In genomic region chr11:36119300-36119699, GRCh38 we compare ENCODE assay signal across 28 cellular contexts.
"Had no signal": no experiment of that assay in that cellular context is flagged by ENCODE, and none has a peak within 500 bp of the region (broad histone marks: within the 10 kb centered on the region; RNA-seq: fewer than 3 reads in every experiment).

No MANE protein-coding gene starts in this region.

- H3K27ac Mint-ChIP-seq: activated CD4-positive, alpha-beta T cell treated with anti-CD3 and anti-CD28 coated beads, Interleukin-2, amount 10 ng/mL, durations not matched to agents 24 days and 14 days; activated CD8-positive, alpha-beta T cell treated with anti-CD3 and anti-CD28 coated beads for 36 hours; activated naive CD8-positive, alpha-beta T cell treated with anti-CD3 and anti-CD28 coated beads for 36 hours; activated T-cell treated with anti-CD3 and anti-CD28 coated beads, Interleukin-2, amount 50 U/mL, for 72 hours; activated T-helper 17 cell treated with anti-CD3 and anti-CD28 coated beads, Interleukin-2, amount 50 U/mL, for 72 hours had no signal

- H3K4me3 ChIP-seq: cardiac muscle cell, Peyer's patch had no signal

- H3K27me3 Mint-ChIP-seq: activated naive CD8-positive, alpha-beta T cell treated with anti-CD3 and anti-CD28 coated beads for 36 hours had no signal

- DNase-seq: activated CD4-positive, alpha-beta T cell treated with anti-CD3 and anti-CD28 coated beads, Interleukin-2, amount 10 ng/mL, durations not matched to agents 24 days and 14 days; activated CD4-positive, alpha-beta T cell treated with anti-CD3 and anti-CD28 coated beads, Interleukin-2, amount 50 U/mL, for 4 hours; activated CD8-positive, alpha-beta T cell treated with anti-CD3 and anti-CD28 coated beads for 36 hours; activated effector memory CD4-positive, alpha-beta T cell treated with anti-CD3 and anti-CD28 coated beads, Interleukin-2, amount 50 U/mL, for 16 hours; activated naive CD4-positive, alpha-beta T cell; activated naive CD4-positive, alpha-beta T cell treated with anti-CD3 and anti-CD28 coated beads, Interleukin-2, amount 50 U/mL, for 16 hours; activated naive CD8-positive, alpha-beta T cell treated with anti-CD3 and anti-CD28 coated beads for 36 hours; activated T-cell treated with anti-CD3 and anti-CD28 coated beads, Interleukin-2, amount 50 U/mL, for 1 hour; activated T-cell treated with anti-CD3 and anti-CD28 coated beads, Interleukin-2, amount 50 U/mL, for 72 hours; amniotic stem cell; aorta; NCI-H1048; NCI-H1105 treated with DMSO at 0.1 percent for 48 hours; NCI-H1436; NCI-H1694; NCI-H1930; NCI-H2081 treated with DMSO at 0.1 percent for 48 hours; NCI-H226; NCI-H524 treated with DMSO at 0.1 percent for 48 hours; PC-3; Peyer's patch; SIG-M5; T1000 had no signal

- H3K36me3 Mint-ChIP-seq: activated naive CD8-positive, alpha-beta T cell treated with anti-CD3 and anti-CD28 coated beads for 36 hours had no signal

- H3K4me1 Mint-ChIP-seq: activated CD4-positive, alpha-beta T cell treated with anti-CD3 and anti-CD28 coated beads, Interleukin-2, amount 10 ng/mL, durations not matched to agents 24 days and 14 days; activated naive CD8-positive, alpha-beta T cell treated with anti-CD3 and anti-CD28 coated beads for 36 hours; activated T-helper 17 cell treated with anti-CD3 and anti-CD28 coated beads, Interleukin-2, amount 50 U/mL, for 72 hours; central memory CD8-positive, alpha-beta T cell had no signal

- H3K4me3 Mint-ChIP-seq: activated CD4-positive, alpha-beta T cell treated with anti-CD3 and anti-CD28 coated beads, Interleukin-2, amount 10 ng/mL, durations not matched to agents 24 days and 14 days; activated CD8-positive, alpha-beta T cell treated with anti-CD3 and anti-CD28 coated beads for 36 hours; activated naive CD8-positive, alpha-beta T cell treated with anti-CD3 and anti-CD28 coated beads for 36 hours; activated T-cell treated with anti-CD3 and anti-CD28 coated beads, Interleukin-2, amount 50 U/mL, for 72 hours; activated T-helper 17 cell treated with anti-CD3 and anti-CD28 coated beads, Interleukin-2, amount 50 U/mL, for 72 hours; central memory CD8-positive, alpha-beta T cell had no signal

- ATAC-seq: activated CD8-positive, alpha-beta T cell treated with anti-CD3 and anti-CD28 coated beads for 36 hours; activated T-cell treated with anti-CD3 and anti-CD28 coated beads, Interleukin-2, amount 50 U/mL, for 72 hours; activated T-helper 17 cell treated with anti-CD3 and anti-CD28 coated beads, Interleukin-2, amount 50 U/mL, for 72 hours; PC-3; Right ventricle myocardium inferior had no signal

- H3K4me1 ChIP-seq: Peyer's patch had no signal

- H3K9me3 Mint-ChIP-seq: activated CD4-positive, alpha-beta T cell treated with anti-CD3 and anti-CD28 coated beads, Interleukin-2, amount 10 ng/mL, durations not matched to agents 24 days and 14 days; activated CD8-positive, alpha-beta T cell treated with anti-CD3 and anti-CD28 coated beads for 36 hours; activated naive CD8-positive, alpha-beta T cell treated with anti-CD3 and anti-CD28 coated beads for 36 hours; central memory CD8-positive, alpha-beta T cell had no signal

- H3K36me3 ChIP-seq: cardiac muscle cell, Peyer's patch had no signal

- H3K9me3 ChIP-seq: Peyer's patch had no signal

- H3K27me3 ChIP-seq: cardiac muscle cell, Peyer's patch had no signal

- H3K27ac ChIP-seq: cardiac muscle cell, Peyer's patch, RWPE1 had no signal
